Comparison of ENCODE assay signal across 8 cellular contexts in the genomic region with DNA sequence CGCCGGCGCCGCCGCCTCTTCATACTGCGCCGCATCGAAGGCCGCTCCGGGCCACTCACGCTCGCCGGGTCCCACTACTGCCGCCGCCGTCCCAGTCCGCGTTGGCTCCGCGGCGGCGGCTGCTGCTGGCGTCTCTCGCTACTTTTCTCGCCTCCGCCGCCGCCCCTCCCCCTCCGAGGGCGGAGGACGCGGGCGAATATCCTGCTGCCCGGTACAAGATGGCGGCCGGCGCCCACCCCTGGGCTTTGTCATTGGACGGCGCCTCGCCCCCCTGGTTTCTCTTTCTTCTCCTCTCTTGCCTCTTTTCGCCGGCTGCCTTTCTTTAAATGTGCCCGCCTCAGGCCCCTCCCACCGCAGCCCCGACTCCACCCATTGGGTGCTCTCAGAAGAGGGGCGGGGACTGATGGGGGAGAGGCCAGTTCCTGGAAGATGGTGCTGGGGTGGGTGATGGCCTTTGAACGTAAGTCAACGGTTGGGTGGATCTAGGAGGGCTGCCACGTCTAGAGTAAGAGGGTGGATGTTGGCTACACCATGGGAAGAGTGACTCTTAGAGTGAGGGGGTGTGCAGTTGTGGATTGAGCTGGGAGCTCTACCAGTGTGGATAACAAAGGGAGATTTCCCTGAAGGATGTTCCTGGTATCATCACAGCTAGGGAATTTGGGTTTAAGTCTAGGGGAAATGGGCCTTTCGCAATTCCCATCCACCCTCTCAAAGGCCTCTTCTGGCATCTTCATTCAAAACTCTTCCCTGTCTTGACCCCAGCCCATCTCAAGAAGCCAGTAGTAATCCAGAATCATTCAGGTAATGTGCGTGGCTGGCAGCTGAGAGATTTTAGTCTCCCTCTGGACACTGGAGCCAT. TPM values are rescaled to one million over a fixed set of nuclear protein-coding genes. Genes with fewer than 3 reads are reported as not detected.
DNase-seq lines count a peak whose midpoint lies in the region; ATAC-seq, FAIRE-seq and TF ChIP-seq lines count a peak whose summit lies in the region.

A gene (minus strand): TSS at position 297 of the 859 bp plus-strand sequence. CDS start 262 bp downstream, at position 35.

- H3K27me3 ChIP-seq in astrocyte (ENCODE audit: insufficient read depth, low read length) = no peaks in the 10 kb centered on the region
- no peaks in the 10 kb centered on the region for H3K27me3 ChIP-seq in hepatocyte

- TF ChIP-seq CTCF in astrocyte (IDR thresholded peaks at IDR 0.05; ENCODE audit: insufficient read depth, low read depth, low read length) = no peak
- TF ChIP-seq CTCF in hepatocyte (IDR thresholded peaks at IDR 0.05; ENCODE audit: poor library complexity) = no peak
- no peak for TF ChIP-seq CTCF in retinal pigment epithelial cell (conservative IDR thresholded peaks at IDR 0.05; ENCODE audit: low read depth, low read length)

- H2AFZ ChIP-seq in astrocyte (ENCODE audit: low read depth, low read length) (peak within 1 kb of the TSS; percentile 84), hepatocyte (peak within 1 kb of the TSS; percentile 96)

- H4K20me1 ChIP-seq in astrocyte (ENCODE audit: insufficient read depth, low read length) = peaks cover 7% of the 10 kb centered on the region
- no peaks in the 10 kb centered on the region for H4K20me1 ChIP-seq in hepatocyte (ENCODE audit: insufficient read depth, poor library complexity, severe bottlenecking)

- peak; percentile 96 to 97 for DNase-seq in NCI-H1930 (lab: John Stamatoyannopoulos, UW)
- DNase-seq in T-helper 22 cell (ENCODE audit: low read depth) = peak; percentile 77
- peak; percentile 86 for DNase-seq in astrocyte (ENCODE audit: low read depth)
- peak; percentile 96 for DNase-seq in hepatocyte (ENCODE audit: low spot score)
- peak; percentile 71 for DNase-seq in retinal pigment epithelial cell (ENCODE audit: low read depth)
- DNase-seq in cortex of kidney (lab: John Stamatoyannopoulos, UW) = no peak

- no peaks in the 10 kb centered on the region for H3K36me3 ChIP-seq in astrocyte (ENCODE audit: insufficient read depth, low read length)
- H3K36me3 ChIP-seq in hepatocyte (replicated peaks; ENCODE audit: insufficient read depth, low read depth) = no peaks in the 10 kb centered on the region

- no peaks in the 10 kb centered on the region for H3K36me3 Mint-ChIP-seq in astrocyte (ENCODE audit: low read depth, unreplicated experiment)

- H3K27ac Mint-ChIP-seq in astrocyte (ENCODE audit: unreplicated experiment) = peak within 1 kb of the TSS; percentile 85

- 9% methylated on average over 27 of the region's 51 CpGs for WGBS in hepatocyte (ENCODE audit: low lambda C conversion rate, missing lambda C conversion rate)

- no peak for FAIRE-seq in astrocyte (lab: Jason Lieb, UNC)

- H3K4me3 Mint-ChIP-seq in astrocyte (ENCODE audit: unreplicated experiment) = peak within 1 kb of the TSS; percentile 96

- H3K9me3 Mint-ChIP-seq in astrocyte (ENCODE audit: unreplicated experiment) = no peaks in the 10 kb centered on the region

- H3K9me3 ChIP-seq in astrocyte (ENCODE audit: insufficient read depth, low read depth, low read length) (no peaks in the 10 kb centered on the region), hepatocyte (ENCODE audit: low read depth) (no peaks in the 10 kb centered on the region)

- ATAC-seq in GM18499 (IDR thresholded peaks at IDR 0.05; ENCODE audit: insufficient read depth, unreplicated experiment) (peak; percentile 58), HG02943 (IDR thresholded peaks at IDR 0.05; ENCODE audit: low read depth, unreplicated experiment) (peak; percentile 76)

- H3K79me2 ChIP-seq in astrocyte (ENCODE audit: insufficient read depth, low read length) = peaks cover 25% of the 10 kb centered on the region
- peaks cover 17% of the 10 kb centered on the region for H3K79me2 ChIP-seq in hepatocyte

- H3K9me2 ChIP-seq in hepatocyte (replicated peaks; ENCODE audit: insufficient read depth) = no peaks in the 10 kb centered on the region

- H3K4me1 ChIP-seq in astrocyte (ENCODE audit: insufficient read depth, low read length) = peaks cover 10% of the 10 kb centered on the region
- H3K4me1 ChIP-seq in hepatocyte (ENCODE audit: insufficient read depth) = peaks cover 23% of the 10 kb centered on the region

- H3K4me3 ChIP-seq in astrocyte (ENCODE audit: insufficient read depth, low read depth, low read length) (peak within 1 kb of the TSS; percentile 92), hepatocyte (peak within 1 kb of the TSS; percentile 74), retinal pigment epithelial cell (ENCODE audit: low read length) (peak within 1 kb of the TSS; percentile 82)

- H3K27ac ChIP-seq in astrocyte (ENCODE audit: low read depth, low read length) = peak within 1 kb of the TSS; percentile 91
- H3K27ac ChIP-seq in hepatocyte = peak within 1 kb of the TSS; percentile 89

- no peaks in the 10 kb centered on the region for H3K27me3 Mint-ChIP-seq in astrocyte (ENCODE audit: low read depth, unreplicated experiment)

- H3K4me2 ChIP-seq in astrocyte (ENCODE audit: low read length) (peak within 1 kb of the TSS; percentile 91), hepatocyte (peak within 1 kb of the TSS; percentile 82)

- peaks cover 13% of the 10 kb centered on the region for H3K4me1 Mint-ChIP-seq in astrocyte (ENCODE audit: low read depth, unreplicated experiment)

- H3K9ac ChIP-seq in astrocyte (ENCODE audit: low read length) = peak within 1 kb of the TSS; percentile 89

RNA-seq across cellular contexts. Expression of the gene that starts here (rescaled TPM):
- total RNA-seq in astrocyte (26.8 TPM in 2 replicates), hepatocyte (17.1 and 24.3 TPM in 2 replicates)
- 14.8 and 17.0 TPM in 2 replicates for polyA plus RNA-seq in hepatocyte
